In the genomic region with DNA sequence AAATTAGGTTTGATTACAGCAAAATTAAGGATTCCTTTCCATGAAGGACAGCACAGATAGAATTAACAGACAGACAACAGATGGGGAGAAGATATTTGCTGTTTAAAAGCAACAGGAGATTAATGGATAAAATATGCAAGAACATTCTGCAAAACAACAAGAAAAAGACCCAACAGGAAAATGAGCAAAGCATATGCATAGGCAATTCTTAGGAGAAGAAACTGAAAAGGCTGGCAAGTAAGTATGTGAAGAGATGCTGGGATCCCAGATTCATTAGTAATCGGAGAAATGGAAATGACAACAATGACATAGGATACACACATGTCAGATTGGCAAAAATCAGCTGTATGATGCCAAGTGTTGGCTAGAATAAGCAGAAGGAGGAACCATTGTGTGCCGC, we compare ENCODE assay signal across 8 cellular contexts.
"Had no signal": no experiment of that assay in that cellular context is flagged by ENCODE, and none has a peak within 500 bp of the region (broad histone marks: within the 10 kb centered on the region; RNA-seq: fewer than 3 reads in every experiment).

No MANE protein-coding gene starts in this region.

- H3K4me3 ChIP-seq: K562 had no signal

- FAIRE-seq: HepG2, HTR-8/SVneo, K562 had no signal

- DNase-seq: IMR-90, KBM-7, KG1 had no signal

- ATAC-seq: HepG2 had no signal

- H3K27ac ChIP-seq: HL-60, KMS-11 had no signal

- H3K4me2 ChIP-seq: KMS-11 had no signal
